Comparison of ENCODE assay signal across 21 cellular contexts in genomic region chr7:36272211-36272566, GRCh38.
DNase-seq lines count a peak whose midpoint lies in the region; ATAC-seq and TF ChIP-seq lines count a peak whose summit lies in the region.
"Had no signal": no experiment of that assay in that cellular context is flagged by ENCODE, and none has a peak within 500 bp of the region (broad histone marks: within the 10 kb centered on the region; RNA-seq: fewer than 3 reads in every experiment).

No MANE protein-coding gene starts in this region.

- CTCF ChIA-PET in PC-9 (lab: Charles Lee) = no interaction called here

- BruUV-seq in PC-9 (replicated peaks; lab: Mats Ljungman, UMichigan) = no TSS peak

- H3F3A ChIP-seq in PC-9 (ENCODE audit: insufficient read depth, low read depth) = peaks cover 9% of the 10 kb centered on the region; the same call in 1 of the 2 replicates

- no peaks in the 10 kb centered on the region for H3K27me3 ChIP-seq in PC-9 (ENCODE audit: insufficient read depth, low read depth)
- no peaks in the 10 kb centered on the region for H3K27me3 ChIP-seq in subcutaneous abdominal adipose tissue (ENCODE audit: control insufficient read depth in 5 of 5, insufficient read depth in 4 of 5, low read length in 5 of 5)

- peaks cover 6% of the 10 kb centered on the region; the same call in 1 of the 2 replicates for H3K79me2 ChIP-seq in PC-9 (ENCODE audit: low read depth)

- H3K9ac ChIP-seq in subcutaneous abdominal adipose tissue (ENCODE audit: low read length in 5 of 5) = no peak overlapping the region

- POLR2A ChIA-PET in PC-9 (lab: Charles Lee; ENCODE audit: unreplicated experiment) = interaction anchor here (0.5 kb wide), 1 partner anchor 14 kb away, joined by 17 read pairs; no protein-coding TSS in a partner anchor

- ATAC-seq in GM18909 (IDR thresholded peaks at IDR 0.05; ENCODE audit: poor library complexity, unreplicated experiment) = peak; percentile 82
- ATAC-seq in HG02763 (IDR thresholded peaks at IDR 0.05; ENCODE audit: unreplicated experiment) = peak; percentile 48
- ATAC-seq: effector memory CD8-positive, alpha-beta T cell had no signal

- H3K27ac ChIP-seq in PC-9 (0 out of 2 replicates have a peak overlapping the region, but pooled peaks have one; percentile 27), subcutaneous abdominal adipose tissue (ENCODE audit: low read depth, low read length) (peak overlapping the region; percentile 81)
- H3K27ac ChIP-seq: skin epidermis had no signal

- no peak overlapping the region for H2AFZ ChIP-seq in PC-9

- H3K36me3 ChIP-seq in PC-9 (ENCODE audit: low read depth) (no peaks in the 10 kb centered on the region), subcutaneous abdominal adipose tissue (ENCODE audit: control insufficient read depth in 5 of 5, insufficient read depth in 5 of 5, low read length in 5 of 5) (peaks cover 0 to 10% (median 2%) of the 10 kb centered on the region in 5 donors)

- DNase-seq in PC-9 (no peak), cerebellar nuclear complex (lab: John Stamatoyannopoulos, UW) (no peak), NCI-H2171 (lab: John Stamatoyannopoulos, UW) (no peak)
- DNase-seq in activated CD4-positive, alpha-beta T cell treated with anti-CD3 and anti-CD28 coated beads for 1 hour = no peak
- DNase-seq in effector CD4-positive, alpha-beta T cell = no peak
- DNase-seq: activated CD4-positive, alpha-beta T cell treated with anti-CD3 and anti-CD28 coated beads, Interleukin-2, amount 50 U/mL, for 1 hour; activated CD8-positive, alpha-beta memory T cell treated with anti-CD3 and anti-CD28 coated beads, Interleukin-2, amount 50 U/mL, for 48 hours; aorta; effector memory CD8-positive, alpha-beta T cell; GDM1; KBM-7; naive B cell; NCI-H1930; NCI-H510A treated with DMSO at 0.1 percent for 48 hours; SIG-M5; stimulated activated CD4-positive, alpha-beta T cell treated with anti-CD3 and anti-CD28 coated beads, Interleukin-4, amount 100 ng/mL, for 4 hours; substantia nigra had no signal

- intact Hi-C loops in PC-9 (cut with micrococcal nuclease; ENCODE audit: unreplicated experiment) = no loop called here

- H3K9me3 ChIP-seq in PC-9 (ENCODE audit: insufficient read depth, low read depth) (no peaks in the 10 kb centered on the region), subcutaneous abdominal adipose tissue (ENCODE audit: control insufficient read depth in 5 of 5, low read length in 5 of 5) (no peaks in the 10 kb centered on the region)

- H3K4me3 ChIP-seq in PC-9 = no peak overlapping the region
- no peak overlapping the region for H3K4me3 ChIP-seq in subcutaneous abdominal adipose tissue (ENCODE audit: low read depth in 1 of 5, low read length in 5 of 5)
- H3K4me3 ChIP-seq: skin epidermis had no signal

- H3K4me1 ChIP-seq in PC-9 (replicated peaks; ENCODE audit: insufficient read depth) = peaks cover 21% of the 10 kb centered on the region
- H3K4me1 ChIP-seq in subcutaneous abdominal adipose tissue (ENCODE audit: control insufficient read depth in 5 of 5, insufficient read depth in 5 of 5, low read length in 5 of 5) = peaks cover 11 to 46% (median 24%) of the 10 kb centered on the region in 5 donors

- no peak for TF ChIP-seq CTCF in PC-9 (conservative IDR thresholded peaks at IDR 0.05)

- no peaks in the 10 kb centered on the region for H3K9me2 ChIP-seq in PC-9 (ENCODE audit: insufficient read depth)

- H4K20me1 ChIP-seq in PC-9 (ENCODE audit: insufficient read depth) = no peaks in the 10 kb centered on the region

- 0 out of 2 replicates have a peak overlapping the region, but pooled peaks have one; percentile 46 for H3K4me2 ChIP-seq in PC-9
